ENCODE assay signal across 13 cellular contexts in genomic region chr2:1055014-1055595, GRCh38.
A peak's percentile ranks its signal among the peaks of the same experiment; 100 is the strongest.
DNase-seq lines count a peak whose midpoint lies in the region.
"Had no signal": no experiment of that assay in that cellular context is flagged by ENCODE, and none has a peak within 500 bp of the region (broad histone marks: within the 10 kb centered on the region; RNA-seq: fewer than 3 reads in every experiment).

No MANE protein-coding gene starts in this region.

- H3K36me3 ChIP-seq in GM23248 (ENCODE audit: low read depth) (no peaks in the 10 kb centered on the region), trophoblast cell (ENCODE audit: control insufficient read depth in 1 of 2, insufficient read depth in 2 of 2, low read length in 2 of 2) (no peaks in the 10 kb centered on the region)
- H3K36me3 ChIP-seq in CD8-positive, alpha-beta memory T cell (ENCODE audit: insufficient read depth, low read length), result no peaks in the 10 kb centered on the region

- H3K36me3 Mint-ChIP-seq in CD8-positive, alpha-beta memory T cell, result no peaks in the 10 kb centered on the region

- no peaks in the 10 kb centered on the region for H4K20me1 ChIP-seq in GM23248 (ENCODE audit: insufficient read depth)

- H2BK120ac ChIP-seq in trophoblast cell (ENCODE audit: insufficient read depth, low read length, poor library complexity), result no peak overlapping the region

- in situ Hi-C loops in GM23248 (cut with MboI), result no loop called here

- no peak overlapping the region for H3K23ac ChIP-seq in trophoblast cell (ENCODE audit: low read length)

- CTCF ChIA-PET in CD8-positive, alpha-beta memory T cell (lab: Charles Lee), result no interaction called here

- H3K79me1 ChIP-seq in trophoblast cell (ENCODE audit: low read length), result no peaks in the 10 kb centered on the region

- H2BK5ac ChIP-seq in trophoblast cell (ENCODE audit: low read depth, low read length, poor library complexity), result no peak overlapping the region

- peaks cover 3 to 17% of the 10 kb centered on the region in 2 donors for H3K27me3 Mint-ChIP-seq in CD8-positive, alpha-beta memory T cell

- H3K18ac ChIP-seq in trophoblast cell (ENCODE audit: low read length), result no peak overlapping the region

- POLR2A ChIA-PET in CD8-positive, alpha-beta memory T cell (lab: Charles Lee), result no interaction called here

- no peak overlapping the region for H4K12ac ChIP-seq in trophoblast cell (ENCODE audit: low read depth, low read length)

- H3K4ac ChIP-seq in trophoblast cell (ENCODE audit: low read depth, low read length), result no peak overlapping the region

- H3K9ac ChIP-seq in GM23248, result peak overlapping the region; percentile 45
- H3K9ac ChIP-seq in trophoblast cell (ENCODE audit: low read length), result no peak overlapping the region

- H3K4me2 ChIP-seq in GM23248 (ENCODE audit: unreplicated experiment) (peak overlapping the region; percentile 79), trophoblast cell (ENCODE audit: low read length) (peak overlapping the region; percentile 38)

- H3K9me3 ChIP-seq in GM23248 (ENCODE audit: low read depth) (no peaks in the 10 kb centered on the region), trophoblast cell (ENCODE audit: insufficient read depth, low read depth, low read length) (no peaks in the 10 kb centered on the region)
- H3K9me3 ChIP-seq in CD8-positive, alpha-beta memory T cell (ENCODE audit: low read length), result no peaks in the 10 kb centered on the region

- H3F3A ChIP-seq in GM23248 (ENCODE audit: insufficient read depth), result peaks cover 14% of the 10 kb centered on the region

- H3K27ac Mint-ChIP-seq in CD8-positive, alpha-beta memory T cell, result no peak overlapping the region
- H3K27ac Mint-ChIP-seq: nephron progenitor cell had no signal

- H3K4me1 ChIP-seq in GM23248 (ENCODE audit: insufficient read depth) (peaks cover 21% of the 10 kb centered on the region), trophoblast cell (ENCODE audit: control insufficient read depth in 1 of 2, insufficient read depth in 2 of 2, low read length in 2 of 2) (peaks cover 4 to 7% of the 10 kb centered on the region in 2 experiments)
- no peaks in the 10 kb centered on the region for H3K4me1 ChIP-seq in CD8-positive, alpha-beta memory T cell (ENCODE audit: insufficient read depth, low read length)

- H3K79me2 ChIP-seq in GM23248 (ENCODE audit: insufficient read depth), result no peaks in the 10 kb centered on the region
- no peaks in the 10 kb centered on the region for H3K79me2 ChIP-seq in trophoblast cell (ENCODE audit: control insufficient read depth, insufficient read depth, low read length, poor library complexity)

- H2AFZ ChIP-seq in GM23248, result peak overlapping the region; percentile 72
- H2AFZ ChIP-seq in trophoblast cell (ENCODE audit: insufficient read depth, low read length, poor library complexity), result peak overlapping the region; percentile 62

- no peak overlapping the region for H2AK5ac ChIP-seq in trophoblast cell (ENCODE audit: low read length)

- H3K14ac ChIP-seq in trophoblast cell (ENCODE audit: low read length), result no peak overlapping the region

- H4K91ac ChIP-seq in trophoblast cell (ENCODE audit: low read depth, low read length), result no peak overlapping the region

- no peaks in the 10 kb centered on the region for H3K9me2 ChIP-seq in GM23248 (ENCODE audit: insufficient read depth)

- H3K27me3 ChIP-seq in GM23248 (replicated peaks; ENCODE audit: insufficient read depth) (no peaks in the 10 kb centered on the region), trophoblast cell (ENCODE audit: insufficient read depth, low read length) (no peaks in the 10 kb centered on the region)
- H3K27me3 ChIP-seq in CD8-positive, alpha-beta memory T cell (ENCODE audit: insufficient read depth, low read length, poor library complexity, severe bottlenecking), result no peaks in the 10 kb centered on the region

- H3K4me3 Mint-ChIP-seq in CD8-positive, alpha-beta memory T cell, result no peak overlapping the region
- H3K4me3 Mint-ChIP-seq: nephron progenitor cell had no signal

- 28 to 31% methylated on average over 11 of the region's 11 CpGs for WGBS in GM23248 (ENCODE audit: low coverage in 1 of 2, low lambda C conversion rate in 2 of 2, missing lambda C conversion rate in 2 of 2), 2 experiments
- no CpG with 5 or more reads among the region's 11 CpGs for WGBS in trophoblast cell (ENCODE audit: extremely low coverage, insufficient coverage, insufficient read length)

- H4K8ac ChIP-seq in trophoblast cell (ENCODE audit: low read depth, low read length), result no peak overlapping the region

- peak; percentile 84 for DNase-seq in GM23248
- DNase-seq in SW480 (ENCODE audit: low spot score), result peak; percentile 17
- DNase-seq in fibroblast of gingiva (ENCODE audit: low read depth), result peak; percentile 21
- DNase-seq in trophoblast cell, result peak in 1 of 2 donors; percentile 9
- no peak for DNase-seq in NCI-H345 (lab: John Stamatoyannopoulos, UW)
- no peak for DNase-seq in SIG-M5 treated with dmso at 0.1 percent for 504 hours (lab: John Stamatoyannopoulos, UW; ENCODE audit: unreplicated experiment)
- DNase-seq in H4 (ENCODE audit: low spot score), result no peak
- no peak for DNase-seq in CD8-positive, alpha-beta memory T cell
- DNase-seq: activated CD4-positive, alpha-beta T cell treated with anti-CD3 and anti-CD28 coated beads, Interleukin-2, amount 50 U/mL, for 4 hours; activated naive CD4-positive, alpha-beta T cell treated with anti-CD3 and anti-CD28 coated beads, Interleukin-2, amount 50 U/mL, for 16 hours; effector CD4-positive, alpha-beta T cell; NCI-H1092; nephron progenitor cell had no signal

- H3K9me3 Mint-ChIP-seq in CD8-positive, alpha-beta memory T cell, result peaks cover 0 to 3% (median 0%) of the 10 kb centered on the region in 5 donors

- H3K4me3 ChIP-seq in GM23248, result peak overlapping the region; percentile 36
- H3K4me3 ChIP-seq in trophoblast cell (ENCODE audit: low read depth, low read length), result no peak overlapping the region
- no peak overlapping the region for H3K4me3 ChIP-seq in CD8-positive, alpha-beta memory T cell (ENCODE audit: low read length)

- peak overlapping the region; percentile 70 for H3K27ac ChIP-seq in GM23248
- peak overlapping the region; percentile 79 for H3K27ac ChIP-seq in trophoblast cell (ENCODE audit: low read depth, low read length)
- no peak overlapping the region for H3K27ac ChIP-seq in CD8-positive, alpha-beta memory T cell (ENCODE audit: low read depth, low read length)

- H2BK12ac ChIP-seq in trophoblast cell (ENCODE audit: low read length), result no peak overlapping the region

- H3K4me1 Mint-ChIP-seq in CD8-positive, alpha-beta memory T cell, result peaks cover 0 to 4% (median 0%) of the 10 kb centered on the region in 3 donors

Comparison
In these comparisons a context has a peak if more than half of its experiments do, and no peak if none do; other contexts are left out.
1. DNase-seq: peak in GM23248 (single experiment), SW480 (single experiment) and fibroblast of gingiva (single experiment); none in NCI-H345 (single experiment), SIG-M5 treated with dmso at 0.1 percent for 504 hours (single experiment), H4 (single experiment) and CD8-positive, alpha-beta memory T cell (0 of 5).